ENCODE assay signal across 8 cellular contexts in genomic region chr11:65663634-65664200, GRCh38. TPM values are rescaled to one million over a fixed set of nuclear protein-coding genes. Genes with fewer than 3 reads are reported as not detected.
A peak's percentile ranks its signal among the peaks of the same experiment; 100 is the strongest.
DNase-seq lines count a peak whose midpoint lies in the region; ATAC-seq and TF ChIP-seq lines count a peak whose summit lies in the region.

No MANE protein-coding gene starts in this region.

- DNase-seq in DMS 273 (lab: John Stamatoyannopoulos, UW; ENCODE audit: unreplicated experiment) (peak; percentile 58), DMS 273 treated with DMSO at 0.1 percent for 48 hours (lab: John Stamatoyannopoulos, UW) (no peak), cardiac fibroblast (ENCODE audit: low read depth in 2 of 2) (peak; percentile 59 to 79), iPS-NIHi7 (ENCODE audit: extremely low spot score) (peak; percentile 49)

- TF ChIP-seq POLR2A in Raji (IDR thresholded peaks at IDR 0.05; ENCODE audit: insufficient read depth, low read depth, low read length), result peak; percentile 4; the same call in 1 of the 2 replicates

- H3K4me3 ChIP-seq in cardiac fibroblast (replicated peaks in 1 of 2; ENCODE audit: low read depth in 2 of 2, low read length in 2 of 2) (peak overlapping the region; percentile 64 to 94), skeletal muscle tissue (ENCODE audit: low read length in 3 of 3) (peak overlapping the region; percentile 80 to 95 (median 86))

- peaks cover 24 to 28% (median 25%) of the 10 kb centered on the region in 3 donors for H3K36me3 ChIP-seq in skeletal muscle tissue (ENCODE audit: control insufficient read depth in 3 of 3, insufficient read depth in 3 of 3, low read length in 3 of 3)

- ATAC-seq in HG02840 (IDR thresholded peaks at IDR 0.05; ENCODE audit: low FRiP score, unreplicated experiment), result peak; percentile 10
- no peak for ATAC-seq in GM21786 (IDR thresholded peaks at IDR 0.05; ENCODE audit: unreplicated experiment)

- TF ChIP-seq CTCF in cardiac fibroblast (IDR thresholded peaks at IDR 0.05; ENCODE audit: low read depth, low read length), result no peak

- peaks cover 14 to 23% (median 19%) of the 10 kb centered on the region in 3 donors for H3K4me1 ChIP-seq in skeletal muscle tissue (ENCODE audit: control insufficient read depth in 3 of 3, insufficient read depth in 3 of 3, low read length in 3 of 3)

- no peaks in the 10 kb centered on the region for H3K27me3 ChIP-seq in skeletal muscle tissue (ENCODE audit: control insufficient read depth in 3 of 3, insufficient read depth in 3 of 3, low read length in 3 of 3)

- peak overlapping the region; percentile 92 to 99 (median 97) for H3K9ac ChIP-seq in skeletal muscle tissue (ENCODE audit: low read depth in 1 of 3, low read length in 3 of 3)

- no peaks in the 10 kb centered on the region for H3K9me3 ChIP-seq in skeletal muscle tissue (ENCODE audit: control insufficient read depth in 3 of 3, low read length in 3 of 3)

- peak overlapping the region; percentile 98 for H3K27ac ChIP-seq in skeletal muscle tissue (ENCODE audit: low read depth, low read length)

RNA-seq across cellular contexts. Expression of gene RELA, which starts 1.0 kb away (rescaled TPM):
- total RNA-seq in skeletal muscle tissue, result 13.0 TPM

RNA-seq across cellular contexts. Expression of gene SIPA1, which starts 25.8 kb away (rescaled TPM):
- 15.7 TPM for total RNA-seq in skeletal muscle tissue

RNA-seq across cellular contexts. Expression of gene PCNX3, which starts 48.1 kb away (rescaled TPM):
- total RNA-seq in skeletal muscle tissue, result 4.7 TPM

RNA-seq across cellular contexts. Expression of gene KAT5, which starts 48.3 kb away (rescaled TPM):
- total RNA-seq in skeletal muscle tissue, result 44.9 TPM

RNA-seq across cellular contexts. Expression of gene MAP3K11, which starts 49.7 kb away (rescaled TPM):
- total RNA-seq in skeletal muscle tissue, result 23.0 TPM
